Comparison of ENCODE assay signal across 18 cellular contexts in the genomic region with DNA sequence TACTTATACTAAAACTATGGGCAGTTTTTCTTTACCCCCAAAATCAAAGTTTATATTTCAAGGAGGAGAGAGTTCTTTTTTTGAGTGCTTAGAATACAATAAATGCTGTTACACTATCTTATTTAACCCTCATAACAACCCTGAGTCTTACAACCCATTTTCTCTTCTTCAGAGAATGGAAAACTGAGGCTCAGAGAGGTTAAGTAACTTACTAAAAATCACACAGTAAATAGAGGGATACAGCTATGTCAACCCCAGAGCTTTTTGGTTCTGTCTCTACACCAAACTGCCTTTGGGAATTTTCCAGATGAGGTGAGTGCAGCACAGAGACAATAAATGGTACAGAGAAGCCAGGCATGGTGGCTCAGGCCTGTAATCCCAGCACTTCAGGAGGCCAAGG. TPM values are rescaled to one million over a fixed set of nuclear protein-coding genes. Genes with fewer than 3 reads are reported as not detected.
DNase-seq lines count a peak whose midpoint lies in the region; ATAC-seq and FAIRE-seq lines count a peak whose summit lies in the region.
"Had no signal": no experiment of that assay in that cellular context is flagged by ENCODE, and none has a peak within 500 bp of the region (broad histone marks: within the 10 kb centered on the region; RNA-seq: fewer than 3 reads in every experiment).

No MANE protein-coding gene starts in this region.

- H3K9me3 ChIP-seq in BLaER1 treated with 17β-estradiol and CSF1 and Interleukin-3, amounts not matched to agents 10 nM and 100 nM (replicated peaks in 1 of 11), result peaks cover 0 to 25% (median 13%) of the 10 kb centered on the region in 11 experiments; a peak in 13 of 22 replicates

- no peak for DNase-seq in GM19239 (ENCODE audit: insufficient read length, low spot score)
- DNase-seq in naive B cell, result no peak
- no peak for DNase-seq in AG20443 (ENCODE audit: low spot score)
- DNase-seq in activated gamma-delta T cell (lab: John Stamatoyannopoulos, UW), result no peak
- DNase-seq: AML-193; CD4-positive, alpha-beta memory T cell; DMS153; DMS79 treated with DMSO at 0.1 percent for 48 hours; EL; GM23248; KBM-7 had no signal

- H3K4me3 ChIP-seq in BLaER1 treated with 17β-estradiol and CSF1 and Interleukin-3, amounts not matched to agents 10 nM and 100 nM, result no peak overlapping the region
- H3K4me3 ChIP-seq: GM23248 had no signal

- H3K36me3 Mint-ChIP-seq in naive B cell, result peaks cover 0 to 7% of the 10 kb centered on the region in 2 donors
- H3K36me3 Mint-ChIP-seq: CD4-positive, alpha-beta memory T cell had no signal

- peak overlapping the region in 9 of 11 experiments; percentile 3 to 100 (median 69); a peak in 15 of 22 replicates for H3K27ac ChIP-seq in BLaER1 treated with 17β-estradiol and CSF1 and Interleukin-3, amounts not matched to agents 10 nM and 100 nM
- H3K27ac ChIP-seq: C4-2B, GM23248 had no signal

- H4K20me1 ChIP-seq in BLaER1 treated with 17β-estradiol and CSF1 and Interleukin-3, amounts not matched to agents 10 nM and 100 nM, result peaks cover 0 to 12% (median 0%) of the 10 kb centered on the region in 11 experiments; a peak in 1 of 22 replicates

- H3K4me2 ChIP-seq in BLaER1 treated with 17β-estradiol and CSF1 and Interleukin-3, amounts not matched to agents 10 nM and 100 nM, result peak overlapping the region in 7 of 11 experiments; percentile 19 to 95 (median 91); a peak in 7 of 22 replicates

- H3K4me1 Mint-ChIP-seq in naive B cell, result peaks cover 32 to 74% (median 44%) of the 10 kb centered on the region in 3 donors

- no peak for ATAC-seq in naive B cell (ENCODE audit: low read depth in 2 of 2)
- no peak for ATAC-seq in GM21576 (IDR thresholded peaks at IDR 0.05; ENCODE audit: unreplicated experiment)
- ATAC-seq: HCT116 had no signal

- no peaks in the 10 kb centered on the region for H3K27me3 Mint-ChIP-seq in naive B cell

- H3K9me3 Mint-ChIP-seq in naive B cell, result no peaks in the 10 kb centered on the region
- H3K9me3 Mint-ChIP-seq: CD4-positive, alpha-beta memory T cell had no signal

- H3K9ac ChIP-seq in BLaER1 treated with 17β-estradiol and CSF1 and Interleukin-3, amounts not matched to agents 10 nM and 100 nM, result no peak overlapping the region; a peak in 1 of 22 replicates
- H3K9ac ChIP-seq: GM23248 had no signal

- peak; percentile 18 for FAIRE-seq in GM19239 (lab: Jason Lieb, UNC)
- FAIRE-seq: D721Med, G401.6, H54 had no signal

- peaks cover 66 to 87% (median 79%) of the 10 kb centered on the region in 10 experiments for H3K4me1 ChIP-seq in BLaER1 treated with 17β-estradiol and CSF1 and Interleukin-3, amounts not matched to agents 10 nM and 100 nM

- H3K27ac Mint-ChIP-seq in naive B cell, result peak overlapping the region in 5 of 6 donors; percentile 92 to 100 (median 99)
- H3K27ac Mint-ChIP-seq: CD4-positive, alpha-beta memory T cell had no signal

- peak overlapping the region in 1 of 8 donors; percentile 32 for H3K4me3 Mint-ChIP-seq in naive B cell
- H3K4me3 Mint-ChIP-seq: CD4-positive, alpha-beta memory T cell had no signal

- H3K36me3 ChIP-seq in BLaER1 treated with 17β-estradiol and CSF1 and Interleukin-3, amounts not matched to agents 10 nM and 100 nM, result peaks cover 0 to 77% (median 45%) of the 10 kb centered on the region in 11 experiments; a peak in 17 of 22 replicates

- no peaks in the 10 kb centered on the region for H3K27me3 ChIP-seq in BLaER1 treated with 17β-estradiol and CSF1 and Interleukin-3, amounts not matched to agents 10 nM and 100 nM

RNA-seq across cellular contexts. Expression of gene PIK3AP1, which starts 25.6 kb away (rescaled TPM):
- polyA plus RNA-seq in naive B cell (ENCODE audit: low read depth in 6 of 6), result 100 to 1,000 TPM; 153 to 247 (median 170) TPM
- polyA plus RNA-seq: GM23248 had no signal
